Comparison of ENCODE assay signal across 19 cellular contexts in the genomic region with DNA sequence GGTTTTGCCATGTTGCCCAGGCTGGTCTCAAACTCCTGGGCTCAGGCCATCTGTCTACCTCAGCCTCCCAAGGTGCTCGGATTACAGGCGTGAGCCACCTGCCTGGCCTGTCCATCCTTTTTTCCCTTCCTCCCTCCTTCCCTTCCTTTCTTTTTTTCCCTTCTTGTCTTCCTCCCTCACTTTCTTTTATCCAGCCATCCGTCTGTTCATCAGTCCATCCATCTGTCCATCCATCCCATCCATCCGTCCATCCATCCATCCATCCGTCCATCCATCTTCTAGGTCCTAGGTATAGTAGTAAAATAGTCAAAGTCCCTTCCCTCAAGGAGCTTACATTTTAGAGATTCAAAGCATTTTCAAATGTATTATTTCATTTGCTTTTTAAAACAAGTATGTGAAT.
"Had no signal": no experiment of that assay in that cellular context is flagged by ENCODE, and none has a peak within 500 bp of the region (broad histone marks: within the 10 kb centered on the region; RNA-seq: fewer than 3 reads in every experiment).

No MANE protein-coding gene starts in this region.

- ATAC-seq: HepG2, SK-N-SH treated with all-trans-retinoic acid at 6 μM for 48 hours had no signal

- DNase-seq: IMR-90, Kasumi-1, MM.1S, NCI-H1092 treated with DMSO at 0.1 percent for 48 hours, NCI-H1436, NCI-H187, NCI-H2029, NCI-H2081 treated with DMSO at 0.1 percent for 48 hours, NCI-H345, NCI-H510A treated with DMSO at 0.1 percent for 48 hours, NCI-H526, NCI-H748 treated with DMSO at 0.1 percent for 48 hours, OCI-M1, PC-9, Peyer's patch, SHP77 treated with DMSO at 0.1 percent for 48 hours, SJCRH30 had no signal
